ENCODE assay signal across 8 cellular contexts in genomic region chr2:111735838-111736711, GRCh38.
DNase-seq lines count a peak whose midpoint lies in the region; ATAC-seq, FAIRE-seq and TF ChIP-seq lines count a peak whose summit lies in the region.
"Not testable (repeated sequence)": the region's sequence is repeated elsewhere in the genome, so short reads cannot be mapped to it uniquely, and the experiment has no call there.

No MANE protein-coding gene starts in this region.

- H3K9ac ChIP-seq in astrocyte (ENCODE audit: low read length) = not testable (repeated sequence)
- H3K9ac ChIP-seq in mesenchymal stem cell (ENCODE audit: low read length) = peak overlapping the region; percentile 26

- H3K23ac ChIP-seq in mesenchymal stem cell (ENCODE audit: low read length in 2 of 2) = not testable (repeated sequence)

- H3K4me1 ChIP-seq in CD8-positive, alpha-beta T cell (ENCODE audit: insufficient read depth, low read length); astrocyte (ENCODE audit: insufficient read depth, low read length); mesenchymal stem cell (ENCODE audit: control insufficient read depth, insufficient read depth, low read depth, low read length): not testable (repeated sequence)

- not testable (repeated sequence) for H3K4me3 ChIP-seq in CD8-positive, alpha-beta T cell (ENCODE audit: low read depth, low read length); astrocyte (ENCODE audit: insufficient read depth, low read depth, low read length); fibroblast of pulmonary artery (replicated peaks; ENCODE audit: low read depth, low read length)
- H3K4me3 ChIP-seq in mesenchymal stem cell (ENCODE audit: insufficient read depth in 1 of 2, low read depth in 1 of 2, low read length in 2 of 2) = peak overlapping the region in 1 of 2 experiments; percentile 9

- not testable (repeated sequence) for H2BK12ac ChIP-seq in mesenchymal stem cell (ENCODE audit: low read length in 2 of 2)

- not testable (repeated sequence) for H3K27me3 ChIP-seq in CD8-positive, alpha-beta T cell (ENCODE audit: insufficient read depth, low read length); astrocyte (ENCODE audit: insufficient read depth, low read length); mesenchymal stem cell (ENCODE audit: control insufficient read depth in 1 of 2, insufficient read depth in 1 of 2, low read length in 2 of 2)

- not testable (repeated sequence) for H3K4me3 Mint-ChIP-seq in CD8-positive, alpha-beta T cell; astrocyte (ENCODE audit: unreplicated experiment); stimulated activated naive CD8-positive, alpha-beta T cell treated with anti-CD3 and anti-CD28 coated beads, Interleukin-15, amount 100 ng/mL, for 72 hours

- H2BK5ac ChIP-seq in mesenchymal stem cell (ENCODE audit: low read depth, low read length, poor library complexity, severe bottlenecking) = not testable (repeated sequence)

- 75% methylated on average over 4 of the region's 9 CpGs for WGBS in mesenchymal stem cell

- not testable (repeated sequence) for H3K27ac ChIP-seq in CD8-positive, alpha-beta T cell (ENCODE audit: low read depth, low read length); astrocyte (ENCODE audit: low read depth, low read length); mesenchymal stem cell (ENCODE audit: low read length, poor library complexity, severe bottlenecking)
- peak overlapping the region; percentile 54 for H3K27ac ChIP-seq in KOPT-K1 (ENCODE audit: low read depth, low read length, poor library complexity, severe bottlenecking)

- H3K4me1 Mint-ChIP-seq in CD8-positive, alpha-beta T cell (ENCODE audit: low read depth); astrocyte (ENCODE audit: low read depth, unreplicated experiment); stimulated activated naive CD8-positive, alpha-beta T cell treated with anti-CD3 and anti-CD28 coated beads, Interleukin-15, amount 100 ng/mL, for 72 hours: not testable (repeated sequence)

- not testable (repeated sequence) for H2BK120ac ChIP-seq in mesenchymal stem cell (ENCODE audit: low read depth, low read length)

- not testable (repeated sequence) for H2BK15ac ChIP-seq in mesenchymal stem cell (ENCODE audit: low read depth, poor library complexity, severe bottlenecking)

- H3K4ac ChIP-seq in mesenchymal stem cell (ENCODE audit: low read depth in 1 of 2, low read length in 2 of 2) = not testable (repeated sequence)

- CTCF ChIA-PET in CD8-positive, alpha-beta T cell (lab: Charles Lee) = not testable (repeated sequence)

- H3K14ac ChIP-seq in mesenchymal stem cell (ENCODE audit: low read length in 2 of 2) = not testable (repeated sequence)

- not testable (repeated sequence) for H4K8ac ChIP-seq in mesenchymal stem cell (ENCODE audit: low read length)

- not testable (repeated sequence) for H3K27me3 Mint-ChIP-seq in CD8-positive, alpha-beta T cell (ENCODE audit: low read depth); astrocyte (ENCODE audit: low read depth, unreplicated experiment); stimulated activated naive CD8-positive, alpha-beta T cell treated with anti-CD3 and anti-CD28 coated beads, Interleukin-15, amount 100 ng/mL, for 72 hours

- H2AFZ ChIP-seq in astrocyte (ENCODE audit: low read depth, low read length); mesenchymal stem cell (ENCODE audit: low read depth, low read length): not testable (repeated sequence)

- POLR2A ChIA-PET in CD8-positive, alpha-beta T cell (lab: Charles Lee) = not testable (repeated sequence)

- not testable (repeated sequence) for DNase-seq in CD8-positive, alpha-beta T cell; astrocyte (ENCODE audit: low read depth)
- DNase-seq in RPMI7951 (ENCODE audit: low read depth) (peak; percentile 92), fibroblast of pulmonary artery (ENCODE audit: low read depth) (peak; percentile 36), mesenchymal stem cell (peak; percentile 67)
- DNase-seq in stimulated activated naive CD8-positive, alpha-beta T cell treated with anti-CD3 and anti-CD28 coated beads, Interleukin-15, amount 100 ng/mL, for 72 hours = peak in 1 of 2 donors; percentile 12

- H4K20me1 ChIP-seq in astrocyte (ENCODE audit: insufficient read depth, low read length) = not testable (repeated sequence)

- intact Hi-C loops in CD8-positive, alpha-beta T cell (cut with DNase I, micrococcal nuclease) = not testable (repeated sequence)

- H3K79me2 ChIP-seq in astrocyte (ENCODE audit: insufficient read depth, low read length) = not testable (repeated sequence)

- ATAC-seq in CD8-positive, alpha-beta T cell = peak; percentile 92
- ATAC-seq in GM21529 (IDR thresholded peaks at IDR 0.05; ENCODE audit: unreplicated experiment) = peak; percentile 76
- ATAC-seq in stimulated activated naive CD8-positive, alpha-beta T cell treated with anti-CD3 and anti-CD28 coated beads, Interleukin-15, amount 100 ng/mL, for 72 hours = peak; percentile 76

- TF ChIP-seq CTCF in CD8-positive, alpha-beta T cell (IDR thresholded peaks at IDR 0.05) = peak; percentile 68
- TF ChIP-seq CTCF in astrocyte (IDR thresholded peaks at IDR 0.05; ENCODE audit: insufficient read depth, low read depth, low read length) = peak; percentile 35
- TF ChIP-seq CTCF in fibroblast of pulmonary artery (IDR thresholded peaks at IDR 0.05; ENCODE audit: low read length, missing control alignments) = peak; percentile 23

- not testable (repeated sequence) for H3K79me1 ChIP-seq in mesenchymal stem cell (replicated peaks; ENCODE audit: low read length, poor library complexity, severe bottlenecking)

- not testable (repeated sequence) for H3K27ac Mint-ChIP-seq in CD8-positive, alpha-beta T cell; astrocyte (ENCODE audit: unreplicated experiment); stimulated activated naive CD8-positive, alpha-beta T cell treated with anti-CD3 and anti-CD28 coated beads, Interleukin-15, amount 100 ng/mL, for 72 hours

- not testable (repeated sequence) for H3K36me3 Mint-ChIP-seq in CD8-positive, alpha-beta T cell; astrocyte (ENCODE audit: low read depth, unreplicated experiment)

- H3K18ac ChIP-seq in mesenchymal stem cell (ENCODE audit: low read depth in 1 of 2, low read length in 2 of 2) = not testable (repeated sequence)

- not testable (repeated sequence) for H3K9me3 ChIP-seq in CD8-positive, alpha-beta T cell (ENCODE audit: low read length); KOPT-K1 (ENCODE audit: insufficient read depth, low read length, poor library complexity, severe bottlenecking); astrocyte (ENCODE audit: insufficient read depth, low read depth, low read length); mesenchymal stem cell (ENCODE audit: control insufficient read depth, low read length)

- not testable (repeated sequence) for H4K91ac ChIP-seq in mesenchymal stem cell (ENCODE audit: low read length)

- FAIRE-seq in astrocyte (lab: Jason Lieb, UNC) = peak; percentile 64

- not testable (repeated sequence) for H2AK5ac ChIP-seq in mesenchymal stem cell (ENCODE audit: low read length, severe bottlenecking)

- H3K9me3 Mint-ChIP-seq in CD8-positive, alpha-beta T cell; astrocyte (ENCODE audit: unreplicated experiment); stimulated activated naive CD8-positive, alpha-beta T cell treated with anti-CD3 and anti-CD28 coated beads, Interleukin-15, amount 100 ng/mL, for 72 hours: not testable (repeated sequence)

- not testable (repeated sequence) for H3K4me2 ChIP-seq in astrocyte (ENCODE audit: low read length); mesenchymal stem cell (ENCODE audit: low read length, poor library complexity, severe bottlenecking)

- not testable (repeated sequence) for H3K36me3 ChIP-seq in CD8-positive, alpha-beta T cell (ENCODE audit: insufficient read depth, low read length); KOPT-K1 (ENCODE audit: insufficient read depth, low read length); astrocyte (ENCODE audit: insufficient read depth, low read length); mesenchymal stem cell (ENCODE audit: control insufficient read depth in 1 of 2, insufficient read depth in 2 of 2, low read depth in 1 of 2, low read length in 2 of 2)
